25 cellular contexts compared by ENCODE assay signal in genomic region chr2:96402591-96402990, GRCh38.
"Had no signal": no experiment of that assay in that cellular context is flagged by ENCODE, and none has a peak within 500 bp of the region (broad histone marks: within the 10 kb centered on the region; RNA-seq: fewer than 3 reads in every experiment).

No MANE protein-coding gene starts in this region.

- H3K27me3 Mint-ChIP-seq: activated CD4-positive, alpha-beta T cell treated with anti-CD3 and anti-CD28 coated beads for 36 hours; activated CD8-positive, alpha-beta T cell treated with anti-CD3 and anti-CD28 coated beads for 36 hours had no signal

- ATAC-seq: activated CD4-positive, alpha-beta T cell treated with anti-CD3 and anti-CD28 coated beads for 36 hours; activated CD8-positive, alpha-beta T cell treated with anti-CD3 and anti-CD28 coated beads for 36 hours; activated naive CD4-positive, alpha-beta T cell treated with anti-CD3 and anti-CD28 coated beads, Interleukin-2, amount 50 U/mL, for 72 hours; activated T-cell treated with anti-CD3 and anti-CD28 coated beads, Interleukin-2, amount 50 U/mL, for 4 hours; body of pancreas had no signal

- H3K4me3 Mint-ChIP-seq: activated CD4-positive, alpha-beta T cell treated with anti-CD3 and anti-CD28 coated beads for 36 hours; activated CD8-positive, alpha-beta T cell treated with anti-CD3 and anti-CD28 coated beads for 36 hours; activated naive CD4-positive, alpha-beta T cell treated with anti-CD3 and anti-CD28 coated beads for 36 hours; activated T-cell treated with anti-CD3 and anti-CD28 coated beads, Interleukin-2, amount 50 U/mL, for 4 hours; activated T-helper 1 cell treated with anti-CD3 and anti-CD28 coated beads, Interleukin-12 subunit alpha, Interleukin-12 subunit beta, Interleukin-2, Interleukin-4 antibody, amounts not matched to agents 30 ng/mL and 10 ng/mL and 1 ng/mL, durations not matched to agents 14 hours and 24 hours and 36 hours had no signal

- DNase-seq: activated CD4-positive, alpha-beta T cell treated with anti-CD3 and anti-CD28 coated beads for 36 hours; activated CD4-positive, alpha-beta T cell treated with anti-CD3 and anti-CD28 coated beads, Interleukin-2, amount 50 U/mL, for 1 hour; activated CD8-positive, alpha-beta memory T cell treated with anti-CD3 and anti-CD28 coated beads, Interleukin-2, amount 50 U/mL, for 4 hours; activated CD8-positive, alpha-beta T cell treated with anti-CD3 and anti-CD28 coated beads for 36 hours; activated gamma-delta T cell treated with Interleukin-2 at 50 U/mL for 16 hours; activated naive CD4-positive, alpha-beta T cell treated with anti-CD3 and anti-CD28 coated beads for 36 hours; activated T-cell treated with anti-CD3 and anti-CD28 coated beads for 4 hours; activated T-cell treated with anti-CD3 and anti-CD28 coated beads, Interleukin-2, amount 50 U/mL, for 4 hours; body of pancreas; caudate nucleus; cerebellar nuclear complex; MM.1S; MV-4-11; NCI-H1092; NCI-H1436 treated with DMSO at 0.1 percent for 48 hours; NCI-H1694 treated with DMSO at 0.1 percent for 48 hours; NCI-H2029; NCI-H345; NCI-H524 treated with DMSO at 0.1 percent for 48 hours; NK-92 treated with Interleukin-12 subunit alpha and Interleukin-12 subunit beta, amount 100 ng/mL, for 24 hours; Right ventricle myocardium superior; SJCRH30; T1000 had no signal

- H3K9me3 Mint-ChIP-seq: activated CD8-positive, alpha-beta T cell treated with anti-CD3 and anti-CD28 coated beads for 36 hours; activated naive CD4-positive, alpha-beta T cell treated with anti-CD3 and anti-CD28 coated beads for 36 hours; activated naive CD4-positive, alpha-beta T cell treated with anti-CD3 and anti-CD28 coated beads, Interleukin-2, amount 50 U/mL, for 72 hours; activated T-cell treated with anti-CD3 and anti-CD28 coated beads, Interleukin-2, amount 50 U/mL, for 4 hours; activated T-helper 1 cell treated with anti-CD3 and anti-CD28 coated beads, Interleukin-12 subunit alpha, Interleukin-12 subunit beta, Interleukin-2, Interleukin-4 antibody, amounts not matched to agents 30 ng/mL and 10 ng/mL and 1 ng/mL, durations not matched to agents 14 hours and 24 hours and 36 hours had no signal

- H3K36me3 Mint-ChIP-seq: activated naive CD4-positive, alpha-beta T cell treated with anti-CD3 and anti-CD28 coated beads, Interleukin-2, amount 50 U/mL, for 72 hours had no signal

- H3K27ac Mint-ChIP-seq: activated CD4-positive, alpha-beta T cell treated with anti-CD3 and anti-CD28 coated beads for 36 hours; activated CD8-positive, alpha-beta T cell treated with anti-CD3 and anti-CD28 coated beads for 36 hours; activated naive CD4-positive, alpha-beta T cell treated with anti-CD3 and anti-CD28 coated beads for 36 hours; activated naive CD4-positive, alpha-beta T cell treated with anti-CD3 and anti-CD28 coated beads, Interleukin-2, amount 50 U/mL, for 72 hours; activated T-helper 1 cell treated with anti-CD3 and anti-CD28 coated beads, Interleukin-12 subunit alpha, Interleukin-12 subunit beta, Interleukin-2, Interleukin-4 antibody, amounts not matched to agents 30 ng/mL and 10 ng/mL and 1 ng/mL, durations not matched to agents 14 hours and 24 hours and 36 hours had no signal
